In the genomic region with DNA sequence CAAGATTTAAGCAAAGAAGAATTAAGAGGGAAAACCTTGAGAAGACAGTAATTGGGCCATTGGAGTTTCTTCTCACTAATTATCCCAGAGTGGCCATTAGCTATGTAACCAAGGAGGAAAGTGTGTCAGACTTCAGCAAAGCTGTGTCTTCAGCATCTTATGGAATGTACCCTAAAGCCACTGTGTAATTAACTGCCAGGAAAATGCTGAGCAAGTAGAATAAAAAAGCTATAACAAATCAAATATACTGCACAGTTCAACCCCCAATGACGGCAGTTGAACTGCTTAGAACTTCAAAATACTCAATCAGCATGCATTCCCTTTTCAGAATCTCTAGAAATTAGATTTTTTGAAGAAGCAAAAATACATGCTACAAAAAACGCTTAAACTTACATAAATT, we compare ENCODE assay signal across 38 cellular contexts.
"Had no signal": no experiment of that assay in that cellular context is flagged by ENCODE, and none has a peak within 500 bp of the region (broad histone marks: within the 10 kb centered on the region; RNA-seq: fewer than 3 reads in every experiment).

No MANE protein-coding gene starts in this region.

- H3K36me3 Mint-ChIP-seq: activated CD4-positive, alpha-beta memory T cell treated with anti-CD3 and anti-CD28 coated beads for 36 hours; activated naive CD4-positive, alpha-beta T cell treated with anti-CD3 and anti-CD28 coated beads, Interleukin-2, amount 50 U/mL, for 72 hours; activated naive CD8-positive, alpha-beta T cell treated with anti-CD3 and anti-CD28 coated beads for 36 hours; brain had no signal

- FAIRE-seq: bronchial epithelial cell, TTC549 had no signal

- H3K27me3 ChIP-seq: adrenal gland, ascending aorta, cardiac muscle cell had no signal

- H3K4me1 Mint-ChIP-seq: activated B cell treated with CpG ODN at 0.5 μM for 24 hours; activated CD4-positive, alpha-beta T cell treated with anti-CD3 and anti-CD28 coated beads, Interleukin-2, amount 10 ng/mL, durations not matched to agents 24 days and 14 days; activated T-helper 17 cell treated with anti-CD3 and anti-CD28 coated beads, Interleukin-2, amount 50 U/mL, for 72 hours; central memory CD8-positive, alpha-beta T cell had no signal

- H3K36me3 ChIP-seq: adrenal gland, ascending aorta, cardiac muscle cell had no signal

- H3K27me3 Mint-ChIP-seq: brain had no signal

- H3K9me3 ChIP-seq: adrenal gland, ascending aorta had no signal

- DNase-seq: activated B cell treated with CpG ODN at 0.5 μM for 24 hours; activated CD4-positive, alpha-beta memory T cell treated with anti-CD3 and anti-CD28 coated beads for 36 hours; activated CD4-positive, alpha-beta T cell treated with anti-CD3 and anti-CD28 coated beads for 4 hours; activated CD4-positive, alpha-beta T cell treated with anti-CD3 and anti-CD28 coated beads, Interleukin-2, amount 10 ng/mL, durations not matched to agents 24 days and 14 days; activated CD4-positive, alpha-beta T cell treated with anti-CD3 and anti-CD28 coated beads, Interleukin-2, amount 50 U/mL, for 1 hour; activated CD4-positive, alpha-beta T cell treated with anti-CD3 and anti-CD28 coated beads, Interleukin-2, amount 50 U/mL, for 4 hours; activated CD4-positive, CD25-positive, alpha-beta regulatory T cell treated with anti-CD3 and anti-CD28 coated beads, Interleukin-2, amount 50 U/mL, for 72 hours; activated CD8-positive, alpha-beta memory T cell treated with anti-CD3 and anti-CD28 coated beads, Interleukin-2, amount 50 U/mL, for 4 hours; activated CD8-positive, alpha-beta T cell treated with anti-CD3 and anti-CD28 coated beads for 36 hours; activated effector memory CD4-positive, alpha-beta T cell treated with anti-CD3 and anti-CD28 coated beads, Interleukin-2, amount 50 U/mL, for 16 hours; activated gamma-delta T cell treated with Interleukin-2 at 50 U/mL for 16 hours; activated naive CD4-positive, alpha-beta T cell; activated naive CD4-positive, alpha-beta T cell treated with anti-CD3 and anti-CD28 coated beads for 36 hours; activated naive CD4-positive, alpha-beta T cell treated with anti-CD3 and anti-CD28 coated beads, Interleukin-2, amount 50 U/mL, for 16 hours; activated naive CD8-positive, alpha-beta T cell treated with anti-CD3 and anti-CD28 coated beads for 36 hours; activated T-cell treated with anti-CD3 and anti-CD28 coated beads for 4 hours; activated T-cell treated with anti-CD3 and anti-CD28 coated beads, Interleukin-2, amount 50 U/mL, for 1 hour; activated T-cell treated with anti-CD3 and anti-CD28 coated beads, Interleukin-2, amount 50 U/mL, for 4 hours; activated T-cell treated with anti-CD3 and anti-CD28 coated beads, Interleukin-2, amount 50 U/mL, for 72 hours; adrenal gland; amniotic stem cell; anterior cingulate cortex; caudate nucleus; cerebellar nuclear complex; T-helper 2 cell; T-helper 9 cell had no signal

- ATAC-seq: activated CD8-positive, alpha-beta T cell treated with anti-CD3 and anti-CD28 coated beads for 36 hours; activated naive CD4-positive, alpha-beta T cell treated with anti-CD3 and anti-CD28 coated beads, Interleukin-2, amount 50 U/mL, for 72 hours; activated T-cell treated with anti-CD3 and anti-CD28 coated beads, Interleukin-2, amount 50 U/mL, for 4 hours; activated T-cell treated with anti-CD3 and anti-CD28 coated beads, Interleukin-2, amount 50 U/mL, for 72 hours; activated T-helper 17 cell treated with anti-CD3 and anti-CD28 coated beads, Interleukin-2, amount 50 U/mL, for 72 hours had no signal

- H3K27ac ChIP-seq: adrenal gland, ascending aorta, cardiac muscle cell, VCaP had no signal

- H3K4me3 Mint-ChIP-seq: activated B cell treated with CpG ODN at 0.5 μM for 24 hours; activated CD4-positive, alpha-beta memory T cell treated with anti-CD3 and anti-CD28 coated beads for 36 hours; activated CD4-positive, alpha-beta T cell treated with anti-CD3 and anti-CD28 coated beads, Interleukin-2, amount 10 ng/mL, durations not matched to agents 24 days and 14 days; activated CD8-positive, alpha-beta T cell treated with anti-CD3 and anti-CD28 coated beads for 36 hours; activated naive CD4-positive, alpha-beta T cell treated with anti-CD3 and anti-CD28 coated beads for 36 hours; activated naive CD8-positive, alpha-beta T cell treated with anti-CD3 and anti-CD28 coated beads for 36 hours; activated T-cell treated with anti-CD3 and anti-CD28 coated beads, Interleukin-2, amount 50 U/mL, for 4 hours; activated T-cell treated with anti-CD3 and anti-CD28 coated beads, Interleukin-2, amount 50 U/mL, for 72 hours; activated T-helper 1 cell treated with anti-CD3 and anti-CD28 coated beads, Interleukin-12 subunit alpha, Interleukin-12 subunit beta, Interleukin-2, Interleukin-4 antibody, amounts not matched to agents 30 ng/mL and 10 ng/mL and 1 ng/mL, durations not matched to agents 14 hours and 24 hours and 36 hours; activated T-helper 17 cell treated with anti-CD3 and anti-CD28 coated beads, Interleukin-2, amount 50 U/mL, for 72 hours; brain; central memory CD8-positive, alpha-beta T cell; T-helper 1 cell treated with Interleukin-12 subunit alpha and Interleukin-12 subunit beta and Interleukin-4 antibody, amounts not matched to agents 30 μg/mL and 1 μg/mL, for 36 hours; T-helper 2 cell treated with Interferon-gamma antibody and Interleukin-4, amounts not matched to agents 5 μg/mL and 100 μg/mL, for 36 hours had no signal

- H3K27ac Mint-ChIP-seq: activated B cell treated with CpG ODN at 0.5 μM for 24 hours; activated CD4-positive, alpha-beta memory T cell treated with anti-CD3 and anti-CD28 coated beads for 36 hours; activated CD4-positive, alpha-beta T cell treated with anti-CD3 and anti-CD28 coated beads, Interleukin-2, amount 10 ng/mL, durations not matched to agents 24 days and 14 days; activated CD8-positive, alpha-beta T cell treated with anti-CD3 and anti-CD28 coated beads for 36 hours; activated naive CD4-positive, alpha-beta T cell treated with anti-CD3 and anti-CD28 coated beads for 36 hours; activated naive CD4-positive, alpha-beta T cell treated with anti-CD3 and anti-CD28 coated beads, Interleukin-2, amount 50 U/mL, for 72 hours; activated naive CD8-positive, alpha-beta T cell treated with anti-CD3 and anti-CD28 coated beads for 36 hours; activated T-cell treated with anti-CD3 and anti-CD28 coated beads, Interleukin-2, amount 50 U/mL, for 72 hours; activated T-helper 1 cell treated with anti-CD3 and anti-CD28 coated beads, Interleukin-12 subunit alpha, Interleukin-12 subunit beta, Interleukin-2, Interleukin-4 antibody, amounts not matched to agents 30 ng/mL and 10 ng/mL and 1 ng/mL, durations not matched to agents 14 hours and 24 hours and 36 hours; activated T-helper 17 cell treated with anti-CD3 and anti-CD28 coated beads, Interleukin-2, amount 50 U/mL, for 72 hours; T-helper 1 cell treated with Interleukin-12 subunit alpha and Interleukin-12 subunit beta and Interleukin-4 antibody, amounts not matched to agents 30 μg/mL and 1 μg/mL, for 36 hours; T-helper 2 cell treated with Interferon-gamma antibody and Interleukin-4, amounts not matched to agents 5 μg/mL and 100 μg/mL, for 36 hours had no signal

- H3K4me3 ChIP-seq: adrenal gland, ascending aorta, cardiac muscle cell had no signal

- H3K9me3 Mint-ChIP-seq: activated B cell treated with CpG ODN at 0.5 μM for 24 hours; activated CD4-positive, alpha-beta memory T cell treated with anti-CD3 and anti-CD28 coated beads for 36 hours; activated CD4-positive, alpha-beta T cell treated with anti-CD3 and anti-CD28 coated beads, Interleukin-2, amount 10 ng/mL, durations not matched to agents 24 days and 14 days; activated CD8-positive, alpha-beta T cell treated with anti-CD3 and anti-CD28 coated beads for 36 hours; activated naive CD4-positive, alpha-beta T cell treated with anti-CD3 and anti-CD28 coated beads for 36 hours; activated naive CD4-positive, alpha-beta T cell treated with anti-CD3 and anti-CD28 coated beads, Interleukin-2, amount 50 U/mL, for 72 hours; activated naive CD8-positive, alpha-beta T cell treated with anti-CD3 and anti-CD28 coated beads for 36 hours; activated T-cell treated with anti-CD3 and anti-CD28 coated beads, Interleukin-2, amount 50 U/mL, for 4 hours; activated T-cell treated with anti-CD3 and anti-CD28 coated beads, Interleukin-2, amount 50 U/mL, for 72 hours; activated T-helper 17 cell treated with anti-CD3 and anti-CD28 coated beads, Interleukin-2, amount 50 U/mL, for 72 hours; brain; central memory CD8-positive, alpha-beta T cell; T-helper 1 cell treated with Interleukin-12 subunit alpha and Interleukin-12 subunit beta and Interleukin-4 antibody, amounts not matched to agents 30 μg/mL and 1 μg/mL, for 36 hours; T-helper 2 cell treated with Interferon-gamma antibody and Interleukin-4, amounts not matched to agents 5 μg/mL and 100 μg/mL, for 36 hours had no signal
